30 cellular contexts compared by ENCODE assay signal in the genomic region with DNA sequence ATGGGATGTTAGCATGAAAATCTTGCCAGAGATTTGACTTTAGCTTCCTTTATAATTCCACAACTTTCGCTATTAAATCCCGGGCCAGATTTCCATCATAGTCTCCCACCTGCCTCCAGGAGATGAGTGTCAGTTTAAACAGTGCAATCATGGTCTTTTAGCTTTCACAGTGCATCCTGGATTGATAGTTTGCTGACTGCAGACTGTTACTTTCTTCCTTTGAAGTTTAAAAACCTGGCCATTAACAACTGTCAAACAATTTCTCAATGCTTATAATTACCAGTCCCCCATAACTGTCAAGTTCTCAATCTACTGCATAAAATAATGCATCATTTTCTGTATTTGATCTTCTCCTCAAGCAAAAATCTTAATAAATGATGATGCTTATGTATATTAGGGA.
"Had no signal": no experiment of that assay in that cellular context is flagged by ENCODE, and none has a peak within 500 bp of the region (broad histone marks: within the 10 kb centered on the region; RNA-seq: fewer than 3 reads in every experiment).

No MANE protein-coding gene starts in this region.

- H3K4me3 ChIP-seq: adrenal gland, ascending aorta, body of pancreas, breast epithelium, cardiac muscle cell had no signal

- H3K27ac ChIP-seq: adrenal gland, ascending aorta, body of pancreas, brain microvascular endothelial cell, breast epithelium, cardiac muscle cell had no signal

- H3K4me1 ChIP-seq: adrenal gland, ascending aorta, body of pancreas, breast epithelium had no signal

- DNase-seq: activated effector memory CD4-positive, alpha-beta T cell treated with anti-CD3 and anti-CD28 coated beads, Interleukin-2, amount 50 U/mL, for 16 hours; activated effector memory CD4-positive, alpha-beta T cell treated with Interleukin-2 at 50 U/mL for 16 hours; activated gamma-delta T cell; activated gamma-delta T cell treated with Interleukin-2 at 50 U/mL for 16 hours; activated naive CD4-positive, alpha-beta T cell; activated naive CD4-positive, alpha-beta T cell treated with anti-CD3 and anti-CD28 coated beads for 36 hours; activated naive CD4-positive, alpha-beta T cell treated with anti-CD3 and anti-CD28 coated beads, Interleukin-2, amount 10 ng/mL, durations not matched to agents 7 days and 5 days; activated naive CD4-positive, alpha-beta T cell treated with anti-CD3 and anti-CD28 coated beads, Interleukin-2, amount 50 U/mL, for 16 hours; activated naive CD4-positive, alpha-beta T cell treated with Interleukin-2 at 50 U/mL for 16 hours; activated naive CD8-positive, alpha-beta T cell treated with anti-CD3 and anti-CD28 coated beads for 36 hours; activated naive CD8-positive, alpha-beta T cell treated with anti-CD3 and anti-CD28 coated beads, Interleukin-2, amount 10 ng/mL, durations not matched to agents 7 days and 5 days; activated naive CD8-positive, alpha-beta T cell treated with anti-CD3 and anti-CD28 coated beads, Interleukin-2, amount 50 U/mL, for 24 hours; activated T-cell treated with anti-CD3 and anti-CD28 coated beads, Interleukin-2, amount 50 U/mL, for 1 hour; activated T-cell treated with anti-CD3 and anti-CD28 coated beads, Interleukin-2, amount 50 U/mL, for 24 hours; activated T-cell treated with anti-CD3 and anti-CD28 coated beads, Interleukin-2, amount 50 U/mL, for 4 hours; activated T-cell treated with anti-CD3 and anti-CD28 coated beads, Interleukin-2, amount 50 U/mL, for 48 hours; activated T-cell treated with anti-CD3 and anti-CD28 coated beads, Interleukin-2, amount 50 U/mL, for 72 hours; adrenal gland; amniotic stem cell; amygdala; anterior cingulate cortex; aorta; body of pancreas; brain microvascular endothelial cell; caudate nucleus; central memory CD4-positive, alpha-beta T cell; cerebellar nuclear complex had no signal

- H3K27me3 ChIP-seq: adrenal gland, ascending aorta, body of pancreas, brain microvascular endothelial cell, breast epithelium, cardiac muscle cell had no signal

- H3K36me3 ChIP-seq: adrenal gland, ascending aorta, brain microvascular endothelial cell, breast epithelium, cardiac muscle cell had no signal

- H3K9me3 ChIP-seq: adrenal gland, ascending aorta, body of pancreas, breast epithelium had no signal
